ENCODE assay signal across 30 cellular contexts in the genomic region with DNA sequence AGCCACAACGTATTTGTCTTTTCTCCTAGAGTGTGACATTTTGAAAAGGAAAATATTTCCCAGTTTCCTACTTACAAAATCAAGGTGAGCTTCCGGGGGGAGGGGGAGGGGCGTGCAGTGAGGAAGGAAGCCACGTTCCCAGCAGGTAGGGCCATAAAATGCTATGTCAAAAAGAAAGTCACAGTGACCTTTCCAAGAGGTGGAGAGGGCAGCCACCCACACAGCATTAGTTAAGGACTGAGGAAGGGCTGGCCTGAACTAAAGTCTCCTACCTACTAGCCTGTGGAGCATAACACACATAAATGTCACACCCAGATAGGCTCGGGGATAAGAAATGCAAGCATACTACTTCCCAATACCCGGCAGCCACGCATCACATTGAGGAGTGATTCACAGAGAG.
"Had no signal": no experiment of that assay in that cellular context is flagged by ENCODE, and none has a peak within 500 bp of the region (broad histone marks: within the 10 kb centered on the region; RNA-seq: fewer than 3 reads in every experiment).

No MANE protein-coding gene starts in this region.

- H3K79me2 ChIP-seq: parathyroid adenoma had no signal

- H3K4me1 Mint-ChIP-seq: activated naive CD8-positive, alpha-beta T cell treated with anti-CD3 and anti-CD28 coated beads for 36 hours had no signal

- H3K27ac Mint-ChIP-seq: activated naive CD8-positive, alpha-beta T cell treated with anti-CD3 and anti-CD28 coated beads for 36 hours; effector memory CD8-positive, alpha-beta T cell; naive thymus-derived CD4-positive, alpha-beta T cell; T-helper 1 cell treated with Interleukin-12 subunit alpha and Interleukin-12 subunit beta and Interleukin-4 antibody, amounts not matched to agents 30 μg/mL and 1 μg/mL, for 36 hours had no signal

- H3K27me3 Mint-ChIP-seq: activated naive CD8-positive, alpha-beta T cell treated with anti-CD3 and anti-CD28 coated beads for 36 hours; effector memory CD8-positive, alpha-beta T cell; naive thymus-derived CD4-positive, alpha-beta T cell had no signal

- DNase-seq: activated CD4-positive, alpha-beta T cell treated with anti-CD3 and anti-CD28 coated beads for 4 hours; activated CD4-positive, alpha-beta T cell treated with anti-CD3 and anti-CD28 coated beads, Interleukin-2, amount 50 U/mL, for 48 hours; activated CD8-positive, alpha-beta memory T cell treated with anti-CD3 and anti-CD28 coated beads for 24 hours; activated effector memory CD4-positive, alpha-beta T cell treated with Interleukin-2 at 50 U/mL for 16 hours; activated naive CD4-positive, alpha-beta T cell treated with Interleukin-2 at 50 U/mL for 16 hours; activated naive CD8-positive, alpha-beta T cell treated with anti-CD3 and anti-CD28 coated beads for 36 hours; adrenal gland; aorta; body of pancreas; cortex of kidney; effector memory CD8-positive, alpha-beta T cell; foreskin fibroblast; head of caudate nucleus; hippocampal formation; left ventricle myocardium inferior; naive thymus-derived CD4-positive, alpha-beta T cell; nucleus accumbens; psoas muscle; right cardiac atrium; spleen; stimulated activated naive CD8-positive, alpha-beta T cell treated with anti-CD3 and anti-CD28 coated beads, Interleukin-15, Interleukin-2, amounts not matched to agents 100 U/mL and 50 U/mL, for 24 hours; SW 1271; T-helper 9 cell; upper lobe of left lung had no signal

- H3K9me3 Mint-ChIP-seq: activated naive CD8-positive, alpha-beta T cell treated with anti-CD3 and anti-CD28 coated beads for 36 hours; effector memory CD8-positive, alpha-beta T cell; naive thymus-derived CD4-positive, alpha-beta T cell; T-helper 1 cell treated with Interleukin-12 subunit alpha and Interleukin-12 subunit beta and Interleukin-4 antibody, amounts not matched to agents 30 μg/mL and 1 μg/mL, for 36 hours had no signal

- H3K27me3 ChIP-seq: adrenal gland, body of pancreas, cardiac muscle cell, spleen, upper lobe of left lung, vagina had no signal

- H3K9ac ChIP-seq: parathyroid adenoma had no signal

- H3K9me3 ChIP-seq: adrenal gland, left ventricle myocardium inferior, psoas muscle, spleen, upper lobe of left lung, vagina had no signal

- H3K4me3 Mint-ChIP-seq: activated naive CD8-positive, alpha-beta T cell treated with anti-CD3 and anti-CD28 coated beads for 36 hours; effector memory CD8-positive, alpha-beta T cell; naive thymus-derived CD4-positive, alpha-beta T cell; T-helper 1 cell treated with Interleukin-12 subunit alpha and Interleukin-12 subunit beta and Interleukin-4 antibody, amounts not matched to agents 30 μg/mL and 1 μg/mL, for 36 hours had no signal

- H3K4me1 ChIP-seq: body of pancreas, left ventricle myocardium inferior, parathyroid adenoma, psoas muscle, spleen, upper lobe of left lung, vagina had no signal

- H3K36me3 ChIP-seq: adrenal gland, vagina had no signal

- H3K27ac ChIP-seq: adrenal gland, body of pancreas, cardiac muscle cell, left ventricle myocardium inferior, parathyroid adenoma, psoas muscle, spleen, upper lobe of left lung, vagina, VCaP had no signal

- ATAC-seq: body of pancreas; effector memory CD8-positive, alpha-beta T cell; naive thymus-derived CD4-positive, alpha-beta T cell; psoas muscle; right cardiac atrium; stimulated activated naive CD8-positive, alpha-beta T cell treated with anti-CD3 and anti-CD28 coated beads, Interleukin-15, Interleukin-2, amounts not matched to agents 100 U/mL and 50 U/mL, for 24 hours had no signal

- H3K4me3 ChIP-seq: adrenal gland, body of pancreas, cardiac muscle cell, left ventricle myocardium inferior, lung, psoas muscle, spleen, upper lobe of left lung, vagina had no signal
